Comparison of ENCODE assay signal across 23 cellular contexts in genomic region chr7:150355666-150356059, GRCh38. TPM values are rescaled to one million over a fixed set of nuclear protein-coding genes. Genes with fewer than 3 reads are reported as not detected.
A peak's percentile ranks its signal among the peaks of the same experiment; 100 is the strongest.
DNase-seq lines count a peak whose midpoint lies in the region; ATAC-seq, FAIRE-seq and TF ChIP-seq lines count a peak whose summit lies in the region.
"Had no signal": no experiment of that assay in that cellular context is flagged by ENCODE, and none has a peak within 500 bp of the region (broad histone marks: within the 10 kb centered on the region; RNA-seq: fewer than 3 reads in every experiment).

No MANE protein-coding gene starts in this region.

- H3K27me3 ChIP-seq in right lobe of liver (no peaks in the 10 kb centered on the region), subcutaneous abdominal adipose tissue (ENCODE audit: control insufficient read depth in 5 of 5, insufficient read depth in 4 of 5, low read length in 5 of 5) (no peaks in the 10 kb centered on the region)
- H3K27me3 ChIP-seq: Peyer's patch had no signal

- no peaks in the 10 kb centered on the region for H3K36me3 Mint-ChIP-seq in T-helper 1 cell treated with Interleukin-12 subunit alpha and Interleukin-12 subunit beta and Interleukin-4 antibody, amounts not matched to agents 30 μg/mL and 1 μg/mL, for 36 hours (ENCODE audit: low read depth)

- no peak for TF ChIP-seq CTCF in VCaP (conservative IDR thresholded peaks at IDR 0.05)
- no peak for TF ChIP-seq CTCF in right lobe of liver (IDR thresholded peaks at IDR 0.05)

- DNase-seq in T-helper 1 cell: no peak
- DNase-seq in right lobe of liver: no peak
- DNase-seq in superior temporal gyrus (ENCODE audit: extremely low spot score): no peak
- DNase-seq in stimulated activated CD8-positive, alpha-beta memory T cell treated with anti-CD3 and anti-CD28 coated beads, Interleukin-4, amount 100 ng/mL, for 48 hours: no peak
- DNase-seq in GM19239 (ENCODE audit: insufficient read length, low spot score): no peak
- DNase-seq: activated CD4-positive, alpha-beta T cell treated with anti-CD3 and anti-CD28 coated beads, Interleukin-2, amount 50 U/mL, for 4 hours; activated CD8-positive, alpha-beta memory T cell treated with anti-CD3 and anti-CD28 coated beads, Interleukin-2, amount 50 U/mL, for 4 hours; activated effector memory CD4-positive, alpha-beta T cell treated with Interleukin-2 at 50 U/mL for 16 hours; cortex of kidney; NCI-H1417 treated with DMSO at 0.1 percent for 48 hours; nephron progenitor cell; stimulated activated CD4-positive, alpha-beta T cell treated with anti-CD3 and anti-CD28 coated beads, Interleukin-1b, Interleukin-23, amount 100 ng/mL, for 48 hours had no signal

- H3K27ac ChIP-seq in VCaP (peak overlapping the region; percentile 71), right lobe of liver (peak overlapping the region in 2 of 3 donors; percentile 78 to 82), subcutaneous abdominal adipose tissue (ENCODE audit: low read depth, low read length) (peak overlapping the region; percentile 13)
- H3K27ac ChIP-seq: GM23248, Peyer's patch, thoracic aorta had no signal

- H3K4me3 ChIP-seq in right lobe of liver (no peak overlapping the region), subcutaneous abdominal adipose tissue (ENCODE audit: low read depth in 1 of 5, low read length in 5 of 5) (no peak overlapping the region)
- H3K4me3 ChIP-seq: GM23248, Peyer's patch, skin epidermis, thoracic aorta had no signal

- H3K9ac ChIP-seq in subcutaneous abdominal adipose tissue (ENCODE audit: low read length in 5 of 5): no peak overlapping the region
- H3K9ac ChIP-seq: GM23248 had no signal

- ATAC-seq in right lobe of liver: no peak
- ATAC-seq: stimulated activated effector memory CD8-positive, alpha-beta T cell treated with anti-CD3 and anti-CD28 coated beads, Interleukin-12 subunit alpha, Interleukin-12 subunit beta, amount 100 ng/mL, for 72 hours had no signal

- H3K27ac Mint-ChIP-seq in T-helper 1 cell treated with Interleukin-12 subunit alpha and Interleukin-12 subunit beta and Interleukin-4 antibody, amounts not matched to agents 30 μg/mL and 1 μg/mL, for 36 hours: peak overlapping the region; percentile 50
- H3K27ac Mint-ChIP-seq: nephron progenitor cell; stimulated activated effector memory CD8-positive, alpha-beta T cell treated with anti-CD3 and anti-CD28 coated beads, Interleukin-12 subunit alpha, Interleukin-12 subunit beta, amount 100 ng/mL, for 72 hours had no signal

- peaks cover 31% of the 10 kb centered on the region for H3K4me1 Mint-ChIP-seq in T-helper 1 cell treated with Interleukin-12 subunit alpha and Interleukin-12 subunit beta and Interleukin-4 antibody, amounts not matched to agents 30 μg/mL and 1 μg/mL, for 36 hours (ENCODE audit: low read depth)

- H3K36me3 ChIP-seq in right lobe of liver (no peaks in the 10 kb centered on the region), subcutaneous abdominal adipose tissue (ENCODE audit: control insufficient read depth in 5 of 5, insufficient read depth in 5 of 5, low read length in 5 of 5) (no peaks in the 10 kb centered on the region)
- H3K36me3 ChIP-seq: Peyer's patch, thoracic aorta had no signal

- TF ChIP-seq POLR2A in right lobe of liver (IDR thresholded peaks at IDR 0.05): no peak

- no peaks in the 10 kb centered on the region for H3K9me3 Mint-ChIP-seq in T-helper 1 cell treated with Interleukin-12 subunit alpha and Interleukin-12 subunit beta and Interleukin-4 antibody, amounts not matched to agents 30 μg/mL and 1 μg/mL, for 36 hours
- H3K9me3 Mint-ChIP-seq: nephron progenitor cell; stimulated activated effector memory CD8-positive, alpha-beta T cell treated with anti-CD3 and anti-CD28 coated beads, Interleukin-12 subunit alpha, Interleukin-12 subunit beta, amount 100 ng/mL, for 72 hours had no signal

- no peak for FAIRE-seq in GM19239 (lab: Jason Lieb, UNC)
- FAIRE-seq: A204.1 had no signal

- no peak overlapping the region for H3K4me3 Mint-ChIP-seq in T-helper 1 cell treated with Interleukin-12 subunit alpha and Interleukin-12 subunit beta and Interleukin-4 antibody, amounts not matched to agents 30 μg/mL and 1 μg/mL, for 36 hours
- H3K4me3 Mint-ChIP-seq: nephron progenitor cell; stimulated activated effector memory CD8-positive, alpha-beta T cell treated with anti-CD3 and anti-CD28 coated beads, Interleukin-12 subunit alpha, Interleukin-12 subunit beta, amount 100 ng/mL, for 72 hours had no signal

- intact Hi-C loops in right lobe of liver (cut with DNase I): no loop called here

- peaks cover 0 to 23% (median 7%) of the 10 kb centered on the region in 4 donors for H3K4me1 ChIP-seq in right lobe of liver
- H3K4me1 ChIP-seq in subcutaneous abdominal adipose tissue (ENCODE audit: control insufficient read depth in 5 of 5, insufficient read depth in 5 of 5, low read length in 5 of 5): peaks cover 2 to 27% (median 11%) of the 10 kb centered on the region in 5 donors

- H3K27me3 Mint-ChIP-seq in T-helper 1 cell treated with Interleukin-12 subunit alpha and Interleukin-12 subunit beta and Interleukin-4 antibody, amounts not matched to agents 30 μg/mL and 1 μg/mL, for 36 hours (ENCODE audit: low read depth): peaks cover 3% of the 10 kb centered on the region

- WGBS in right lobe of liver (ENCODE audit: insufficient coverage, low coverage, low lambda C conversion rate, missing lambda C conversion rate): 91% methylated on average over 1 of the region's 1 CpG

- H3K9me3 ChIP-seq in right lobe of liver: no peaks in the 10 kb centered on the region
- H3K9me3 ChIP-seq in subcutaneous abdominal adipose tissue (ENCODE audit: control insufficient read depth in 5 of 5, low read length in 5 of 5): no peaks in the 10 kb centered on the region
- H3K9me3 ChIP-seq: Peyer's patch, thoracic aorta had no signal

RNA-seq across cellular contexts. Expression of gene REPIN1, which starts 13.0 kb away (rescaled TPM):
- total RNA-seq in right lobe of liver: 100 to 1,000 TPM in 2 of 6 experiments, 10 to 100 TPM in 4; 56.2 to 133 (median 73.5) TPM

RNA-seq across cellular contexts. Expression of gene RARRES2, which starts 14.2 kb away (rescaled TPM):
- 100 to 1,000 TPM; 552 to 948 (median 788) TPM for total RNA-seq in right lobe of liver
- total RNA-seq: GM23248; SK-MEL-5; T-helper 2 cell treated with Interferon-gamma antibody and Interleukin-4, amounts not matched to agents 100 ng/mL and 5 ng/mL, for 36 hours had no signal

RNA-seq across cellular contexts. Expression of gene ZNF775, which starts 23.5 kb away (rescaled TPM):
- 1 to 10 TPM in 3 of 6 experiments, under 1 TPM in 3; 0.44 to 1.6 (median 0.96) TPM for total RNA-seq in right lobe of liver

RNA-seq across cellular contexts. Expression of gene ACTR3C, which starts 32.3 kb away (rescaled TPM):
- total RNA-seq in right lobe of liver: 10 to 100 TPM; 30.0 to 36.5 (median 32.7) TPM
- total RNA-seq: GM23248, SK-MEL-5 had no signal

RNA-seq across cellular contexts. Expression of gene LRRC61, which starts 32.5 kb away (rescaled TPM):
- total RNA-seq in right lobe of liver: 10 to 100 TPM; 13.0 to 33.0 (median 19.1) TPM
- total RNA-seq: GM23248, SK-MEL-5 had no signal

Comparison
In these comparisons a context has a peak if more than half of its experiments do, and no peak if none do; other contexts are left out.
1. H3K27ac ChIP-seq: peak in every context shown above with its lines; median percentile 80 in right lobe of liver; 71 in VCaP; 13 in subcutaneous abdominal adipose tissue.